16 cellular contexts compared by ENCODE assay signal in genomic region chr1:248811514-248812490, GRCh38. TPM values are rescaled to one million over a fixed set of nuclear protein-coding genes. Genes with fewer than 3 reads are reported as not detected.
A peak's percentile ranks its signal among the peaks of the same experiment; 100 is the strongest.
DNase-seq lines count a peak whose midpoint lies in the region; ATAC-seq, FAIRE-seq and TF ChIP-seq lines count a peak whose summit lies in the region.
"Had no signal": no experiment of that assay in that cellular context is flagged by ENCODE, and none has a peak within 500 bp of the region (broad histone marks: within the 10 kb centered on the region; RNA-seq: fewer than 3 reads in every experiment).

No MANE protein-coding gene starts in this region.

- H3K9ac ChIP-seq in Loucy (ENCODE audit: low read depth, low read length, poor library complexity, severe bottlenecking): no peak overlapping the region

- intact Hi-C loops in pancreas (cut with DNase I): loop anchor here in 1 of 3 donors (5.0 kb wide), 1 partner anchor 195 kb away; no protein-coding TSS in a partner anchor

- H3K36me3 ChIP-seq in Loucy (ENCODE audit: insufficient read depth, low read length) (peaks cover 35% of the 10 kb centered on the region; the same call in 1 of the 2 replicates), pancreas (peaks cover 0 to 38% (median 26%) of the 10 kb centered on the region in 3 donors)

- TF ChIP-seq CTCF in Loucy (conservative IDR thresholded peaks at IDR 0.05; ENCODE audit: low read length) (0 out of 2 replicates have a peak, but pooled peaks have one; percentile 24), epithelial cell of proximal tubule (conservative IDR thresholded peaks at IDR 0.05; ENCODE audit: low read depth, low read length) (peak; percentile 21), pancreas (IDR thresholded peaks at IDR 0.05) (no peak)

- H3K4me1 ChIP-seq in Loucy (ENCODE audit: insufficient read depth, low read length, poor library complexity, severe bottlenecking): peaks cover 8% of the 10 kb centered on the region
- no peaks in the 10 kb centered on the region for H3K4me1 ChIP-seq in pancreas

- H2AFZ ChIP-seq in Loucy (ENCODE audit: low read length): no peak overlapping the region

- 87 to 89% methylated on average over 57 of the region's 57 CpGs for WGBS in pancreas, 2 donors

- no peak for FAIRE-seq in pancreas (lab: Jason Lieb, UNC)
- FAIRE-seq: frontal cortex had no signal

- H3K27me3 ChIP-seq in Loucy (ENCODE audit: insufficient read depth, low read length, poor library complexity, severe bottlenecking) (no peaks in the 10 kb centered on the region), pancreas (no peaks in the 10 kb centered on the region)

- H3K9me3 ChIP-seq in Loucy (ENCODE audit: insufficient read depth, low read depth, low read length) (no peaks in the 10 kb centered on the region), pancreas (no peaks in the 10 kb centered on the region)

- peak in 3 of 4 donors; percentile 8 to 82 (median 38) for ATAC-seq in pancreas
- no peak for ATAC-seq in activated CD4-positive, CD25-positive, alpha-beta regulatory T cell treated with anti-CD3 and anti-CD28 coated beads, Interleukin-2, amount 50 U/mL, for 24 hours

- DNase-seq in DMS53 (lab: John Stamatoyannopoulos, UW) (peak; percentile 31), DMS53 treated with DMSO at 0.1 percent for 48 hours (lab: John Stamatoyannopoulos, UW; ENCODE audit: unreplicated experiment) (no peak), epithelial cell of proximal tubule (ENCODE audit: low read depth) (no peak), pancreas (no peak), hypothalamus (lab: John Stamatoyannopoulos, UW) (no peak), kidney glomerular epithelial cell (lab: John Stamatoyannopoulos, UW) (no peak)
- DNase-seq: activated CD4-positive, alpha-beta T cell treated with anti-CD3 and anti-CD28 coated beads, Interleukin-2, amount 10 ng/mL, durations not matched to agents 7 days and 5 days; mammary epithelial cell; NCI-H1048; NCI-H69; stimulated activated CD4-positive, alpha-beta T cell treated with anti-CD3 and anti-CD28 coated beads, Interleukin-4, amount 100 ng/mL, for 24 hours had no signal

- H3K27ac ChIP-seq in pancreas: no peak overlapping the region
- H3K27ac ChIP-seq: 22Rv1 had no signal

- H3K9me2 ChIP-seq in Loucy (replicated peaks; ENCODE audit: low read depth, low read length): no peaks in the 10 kb centered on the region

- no peak overlapping the region for H3K4me3 ChIP-seq in Loucy (ENCODE audit: low read length, poor library complexity, severe bottlenecking)
- H3K4me3 ChIP-seq in epithelial cell of proximal tubule (ENCODE audit: low read depth, low read length): no peak overlapping the region
- H3K4me3 ChIP-seq in pancreas: no peak overlapping the region

- H3K79me2 ChIP-seq in Loucy (ENCODE audit: insufficient read depth, low read length): no peaks in the 10 kb centered on the region

- no peaks in the 10 kb centered on the region for H4K20me1 ChIP-seq in Loucy (ENCODE audit: insufficient read depth, low read length, poor library complexity, severe bottlenecking)

- H3F3A ChIP-seq in Loucy (ENCODE audit: low read depth): no peaks in the 10 kb centered on the region

- no peak overlapping the region for H3K4me2 ChIP-seq in Loucy (ENCODE audit: low read depth, low read length, poor library complexity, severe bottlenecking)

RNA-seq across cellular contexts. Expression of gene SH3BP5L, which starts 13.9 kb away (rescaled TPM):
- total RNA-seq in epithelial cell of proximal tubule (23.5 and 25.6 TPM in 2 replicates), pancreas (10 to 100 TPM in 1 of 6 donors, 1 to 10 TPM in 5; 6.1 to 15.7 (median 7.6) TPM)
- polyA plus RNA-seq in pancreas: 10 to 100 TPM; 13.6 to 15.8 TPM

RNA-seq across cellular contexts. Expression of gene ZNF672, which starts 26.2 kb away (rescaled TPM):
- 26.1 and 32.6 TPM in 2 replicates for total RNA-seq in epithelial cell of proximal tubule
- 10 to 100 TPM; 13.0 to 22.6 (median 15.5) TPM for total RNA-seq in pancreas
- 10 to 100 TPM in 1 of 2 donors, 1 to 10 TPM in 1; 9.7 to 16.0 TPM for polyA plus RNA-seq in pancreas

RNA-seq across cellular contexts. Expression of gene ZNF692, which starts 47.1 kb away (rescaled TPM):
- 24.0 and 35.7 TPM in 2 replicates for total RNA-seq in epithelial cell of proximal tubule
- total RNA-seq in pancreas: 10 to 100 TPM; 11.9 to 36.5 (median 21.3) TPM
- 100 to 1,000 TPM; 191 to 233 TPM for polyA plus RNA-seq in pancreas

RNA-seq across cellular contexts. Expression of gene LYPD8, which starts 56.2 kb away (rescaled TPM):
- total RNA-seq in epithelial cell of proximal tubule (not detected in 2 replicates), pancreas (not detected)
- polyA plus RNA-seq in pancreas: not detected
- total RNA-seq: activated CD4-positive, alpha-beta T cell treated with anti-CD3 and anti-CD28 coated beads, Interleukin-2, amount 10 ng/mL, durations not matched to agents 7 days and 5 days; frontal cortex; posterior vena cava had no signal
- polyA plus RNA-seq: mammary epithelial cell had no signal

Comparison
In these comparisons a context has a peak if more than half of its experiments do, and no peak if none do; other contexts are left out.
1. CTCF ChIP-seq: peak in Loucy (single experiment) and epithelial cell of proximal tubule (single experiment); none in pancreas (0 of 4).
2. ATAC-seq: peak in pancreas (3 of 4); none in activated CD4-positive, CD25-positive, alpha-beta regulatory T cell treated with anti-CD3 and anti-CD28 coated beads, Interleukin-2, amount 50 U/mL, for 24 hours (0 of 2).